Comparison of ENCODE assay signal across 22 cellular contexts in genomic region chr2:238631491-238632180, GRCh38.
"Had no signal": no experiment of that assay in that cellular context is flagged by ENCODE, and none has a peak within 500 bp of the region (broad histone marks: within the 10 kb centered on the region; RNA-seq: fewer than 3 reads in every experiment).

No MANE protein-coding gene starts in this region.

- H3K4me3 Mint-ChIP-seq: activated CD8-positive, alpha-beta memory T cell treated with anti-CD3 and anti-CD28 coated beads, Interleukin-2, amount 10 ng/mL, durations not matched to agents 7 days and 5 days; activated naive CD4-positive, alpha-beta T cell treated with anti-CD3 and anti-CD28 coated beads, Interleukin-2, amount 50 U/mL, for 24 hours; activated T-cell treated with anti-CD3 and anti-CD28 coated beads, Interleukin-2, amount 50 U/mL, for 24 hours; activated T-helper 1 cell treated with anti-CD3 and anti-CD28 coated beads, Interleukin-12 subunit alpha, Interleukin-12 subunit beta, Interleukin-2, Interleukin-4 antibody, amounts not matched to agents 30 ng/mL and 10 ng/mL and 1 ng/mL, durations not matched to agents 14 hours and 24 hours and 36 hours; T-helper 17 cell; WTC11 had no signal

- DNase-seq: activated CD4-positive, alpha-beta T cell treated with anti-CD3 and anti-CD28 coated beads for 48 hours; activated CD4-positive, alpha-beta T cell treated with anti-CD3 and anti-CD28 coated beads, Interleukin-2, amount 50 U/mL, for 48 hours; activated CD4-positive, CD25-positive, alpha-beta regulatory T cell treated with anti-CD3 and anti-CD28 coated beads, Interleukin-2, amount 50 U/mL, for 72 hours; activated effector memory CD4-positive, alpha-beta T cell treated with Interleukin-2 at 50 U/mL for 16 hours; activated naive CD4-positive, alpha-beta T cell; activated T-cell treated with anti-CD3 and anti-CD28 coated beads, Interleukin-2, amount 50 U/mL, for 24 hours; aorta; MG63; MV-4-11; NCI-H1105; NCI-H1436 treated with DMSO at 0.1 percent for 48 hours; NCI-H187; NCI-H2081; NCI-H524; Peyer's patch; SIG-M5; T-helper 17 cell; T-helper 9 cell had no signal

- H3K9me3 ChIP-seq: MG63, Peyer's patch had no signal

- H3K36me3 Mint-ChIP-seq: activated CD8-positive, alpha-beta memory T cell treated with anti-CD3 and anti-CD28 coated beads, Interleukin-2, amount 10 ng/mL, durations not matched to agents 7 days and 5 days; activated naive CD4-positive, alpha-beta T cell treated with anti-CD3 and anti-CD28 coated beads, Interleukin-2, amount 50 U/mL, for 24 hours; WTC11 had no signal

- H3K27me3 ChIP-seq: MG63, Peyer's patch had no signal

- H3K9me3 Mint-ChIP-seq: activated naive CD4-positive, alpha-beta T cell treated with anti-CD3 and anti-CD28 coated beads, Interleukin-2, amount 50 U/mL, for 24 hours; activated T-cell treated with anti-CD3 and anti-CD28 coated beads, Interleukin-2, amount 50 U/mL, for 24 hours; activated T-helper 1 cell treated with anti-CD3 and anti-CD28 coated beads, Interleukin-12 subunit alpha, Interleukin-12 subunit beta, Interleukin-2, Interleukin-4 antibody, amounts not matched to agents 30 ng/mL and 10 ng/mL and 1 ng/mL, durations not matched to agents 14 hours and 24 hours and 36 hours had no signal

- H3K27ac ChIP-seq: Peyer's patch had no signal

- H3K4me3 ChIP-seq: MG63, Peyer's patch had no signal

- H3K27ac Mint-ChIP-seq: activated CD8-positive, alpha-beta memory T cell treated with anti-CD3 and anti-CD28 coated beads, Interleukin-2, amount 10 ng/mL, durations not matched to agents 7 days and 5 days; activated naive CD4-positive, alpha-beta T cell treated with anti-CD3 and anti-CD28 coated beads, Interleukin-2, amount 50 U/mL, for 24 hours; activated T-cell treated with anti-CD3 and anti-CD28 coated beads, Interleukin-2, amount 50 U/mL, for 24 hours; activated T-helper 1 cell treated with anti-CD3 and anti-CD28 coated beads, Interleukin-12 subunit alpha, Interleukin-12 subunit beta, Interleukin-2, Interleukin-4 antibody, amounts not matched to agents 30 ng/mL and 10 ng/mL and 1 ng/mL, durations not matched to agents 14 hours and 24 hours and 36 hours; T-helper 17 cell; WTC11 had no signal

- H3K36me3 ChIP-seq: MG63, Peyer's patch had no signal

- H3K4me1 ChIP-seq: Peyer's patch had no signal

- H3K4me1 Mint-ChIP-seq: activated CD8-positive, alpha-beta memory T cell treated with anti-CD3 and anti-CD28 coated beads, Interleukin-2, amount 10 ng/mL, durations not matched to agents 7 days and 5 days; activated naive CD4-positive, alpha-beta T cell treated with anti-CD3 and anti-CD28 coated beads, Interleukin-2, amount 50 U/mL, for 24 hours; T-helper 17 cell; WTC11 had no signal

- ATAC-seq: activated CD8-positive, alpha-beta memory T cell treated with anti-CD3 and anti-CD28 coated beads, Interleukin-2, amount 10 ng/mL, durations not matched to agents 7 days and 5 days; T-helper 17 cell; WTC11 had no signal

- H3K27me3 Mint-ChIP-seq: activated CD8-positive, alpha-beta memory T cell treated with anti-CD3 and anti-CD28 coated beads, Interleukin-2, amount 10 ng/mL, durations not matched to agents 7 days and 5 days had no signal
